ENCODE assay signal across 9 cellular contexts in the genomic region with DNA sequence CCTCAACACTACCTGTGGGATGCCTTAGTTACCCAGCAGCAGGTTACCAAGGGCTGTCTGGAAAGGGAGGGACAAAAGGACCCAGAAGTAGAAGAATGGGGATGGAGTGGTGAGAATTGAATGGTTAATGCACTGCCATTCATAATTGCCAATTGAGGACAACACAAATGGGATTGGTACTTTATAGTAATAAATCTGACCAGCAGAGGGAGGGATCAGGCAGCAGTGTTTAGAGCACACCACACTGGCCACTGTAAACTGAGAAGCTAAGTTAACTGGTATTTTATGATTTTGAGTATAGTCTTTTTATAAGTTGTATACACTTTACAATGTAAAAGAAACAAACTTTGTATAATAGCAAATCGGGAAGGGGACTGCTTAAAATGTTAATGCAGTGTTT. TPM values are rescaled to one million over a fixed set of nuclear protein-coding genes. Genes with fewer than 3 reads are reported as not detected.
DNase-seq lines count a peak whose midpoint lies in the region; ATAC-seq and TF ChIP-seq lines count a peak whose summit lies in the region.
"Had no signal": no experiment of that assay in that cellular context is flagged by ENCODE, and none has a peak within 500 bp of the region (broad histone marks: within the 10 kb centered on the region; RNA-seq: fewer than 3 reads in every experiment).

No MANE protein-coding gene starts in this region.

- peak; percentile 40 for TF ChIP-seq CTCF in cardiac muscle cell (IDR thresholded peaks at IDR 0.05; ENCODE audit: low read depth, low read length)
- TF ChIP-seq CTCF in mammary epithelial cell (conservative IDR thresholded peaks at IDR 0.05 in 1 of 2, IDR thresholded peaks at IDR 0.05 in 1 of 2; ENCODE audit: extremely low read depth in 1 of 2, insufficient read depth in 1 of 2, low read depth in 1 of 2, low read length in 2 of 2), result peak; percentile 19 to 34
- TF ChIP-seq CTCF in type B pancreatic cell (conservative IDR thresholded peaks at IDR 0.05), result peak; percentile 51
- TF ChIP-seq CTCF in ascending aorta (IDR thresholded peaks at IDR 0.05), result peak in 1 of 3 experiments; percentile 32
- TF ChIP-seq CTCF in colonic mucosa (IDR thresholded peaks at IDR 0.05), result no peak

- H3K4me2 ChIP-seq in mammary epithelial cell (ENCODE audit: insufficient read depth, low read depth, low read length), result no peak overlapping the region

- no peaks in the 10 kb centered on the region for H3K9me3 Mint-ChIP-seq in type B pancreatic cell
- H3K9me3 Mint-ChIP-seq: CD14-positive monocyte had no signal

- no peak overlapping the region for H3K4me3 ChIP-seq in cardiac muscle cell
- H3K4me3 ChIP-seq in mammary epithelial cell (replicated peaks in 1 of 3; ENCODE audit: insufficient read depth in 1 of 3, low read depth in 2 of 3, low read length in 3 of 3), result no peak overlapping the region
- H3K4me3 ChIP-seq in ascending aorta, result no peak overlapping the region
- H3K4me3 ChIP-seq in colonic mucosa, result no peak overlapping the region

- peaks cover 20% of the 10 kb centered on the region for H3K36me3 Mint-ChIP-seq in type B pancreatic cell

- H4K20me1 ChIP-seq in mammary epithelial cell (ENCODE audit: insufficient read depth, low read length), result no peaks in the 10 kb centered on the region

- H3K27me3 ChIP-seq in cardiac muscle cell (no peaks in the 10 kb centered on the region), mammary epithelial cell (ENCODE audit: insufficient read depth, low read length) (no peaks in the 10 kb centered on the region), ascending aorta (no peaks in the 10 kb centered on the region), colonic mucosa (no peaks in the 10 kb centered on the region)

- intact Hi-C loops in Right ventricle myocardium superior (cut with DNase I) (no loop called here), mammary epithelial cell (cut with micrococcal nuclease) (no loop called here), ascending aorta (cut with DNase I) (no loop called here), colonic mucosa (cut with DNase I) (no loop called here)

- CTCF ChIA-PET in mammary epithelial cell (lab: Charles Lee; ENCODE audit: low non-redundant PET), result no interaction called here

- no peak for ATAC-seq in Right ventricle myocardium superior (ENCODE audit: poor library complexity)
- ATAC-seq: left ventricle myocardium superior had no signal

- no peaks in the 10 kb centered on the region for H3K79me2 ChIP-seq in mammary epithelial cell (ENCODE audit: insufficient read depth, low read length)

- no peak overlapping the region for H3K4me3 Mint-ChIP-seq in type B pancreatic cell
- H3K4me3 Mint-ChIP-seq: CD14-positive monocyte had no signal

- no peaks in the 10 kb centered on the region for H3K4me1 ChIP-seq in cardiac muscle cell (ENCODE audit: low read depth)
- no peaks in the 10 kb centered on the region for H3K4me1 ChIP-seq in mammary epithelial cell (ENCODE audit: insufficient read depth, low read length)
- peaks cover 0 to 3% of the 10 kb centered on the region in 2 donors for H3K4me1 ChIP-seq in ascending aorta
- H3K4me1 ChIP-seq in colonic mucosa, result no peaks in the 10 kb centered on the region

- H3K9me3 ChIP-seq in cardiac muscle cell (ENCODE audit: low read depth), result no peaks in the 10 kb centered on the region
- H3K9me3 ChIP-seq in mammary epithelial cell (replicated peaks; ENCODE audit: insufficient read depth, low read length), result no peaks in the 10 kb centered on the region
- no peaks in the 10 kb centered on the region for H3K9me3 ChIP-seq in ascending aorta
- no peaks in the 10 kb centered on the region for H3K9me3 ChIP-seq in colonic mucosa

- 27% methylated on average over 1 of the region's 1 CpG for WGBS in mammary epithelial cell (ENCODE audit: low coverage, missing lambda C conversion rate)

- H3K27me3 Mint-ChIP-seq in type B pancreatic cell, result no peaks in the 10 kb centered on the region

- H3K4me1 Mint-ChIP-seq in type B pancreatic cell (ENCODE audit: unreplicated experiment), result no peaks in the 10 kb centered on the region
- H3K4me1 Mint-ChIP-seq: CD14-positive monocyte had no signal

- DNase-seq in cardiac muscle cell (ENCODE audit: low read depth in 1 of 2, low spot score in 1 of 2), result peak in 1 of 2 donors; percentile 31
- DNase-seq in Right ventricle myocardium superior, result no peak
- DNase-seq in mammary epithelial cell, result no peak
- DNase-seq in type B pancreatic cell (ENCODE audit: extremely low spot score, unreplicated experiment), result no peak
- no peak for DNase-seq in ascending aorta (ENCODE audit: low spot score in 2 of 2)
- no peak for DNase-seq in colonic mucosa
- DNase-seq: activated CD4-positive, alpha-beta T cell treated with anti-CD3 and anti-CD28 coated beads for 4 hours; left ventricle myocardium superior had no signal

- H3K27ac ChIP-seq in cardiac muscle cell, result no peak overlapping the region
- no peak overlapping the region for H3K27ac ChIP-seq in mammary epithelial cell (ENCODE audit: insufficient read depth, low read depth, low read length)
- H3K27ac ChIP-seq in ascending aorta, result no peak overlapping the region
- H3K27ac ChIP-seq in colonic mucosa, result no peak overlapping the region

- peaks cover 72% of the 10 kb centered on the region for H3K36me3 ChIP-seq in cardiac muscle cell
- H3K36me3 ChIP-seq in mammary epithelial cell (ENCODE audit: insufficient read depth, low read length), result peaks cover 38% of the 10 kb centered on the region
- peaks cover 34 to 57% of the 10 kb centered on the region in 2 donors for H3K36me3 ChIP-seq in ascending aorta
- H3K36me3 ChIP-seq in colonic mucosa, result peaks cover 24% of the 10 kb centered on the region

- no peak overlapping the region for H3K9ac ChIP-seq in mammary epithelial cell (ENCODE audit: insufficient read depth, low read length)
- no peak overlapping the region for H3K9ac ChIP-seq in colonic mucosa (ENCODE audit: low read depth in 2 of 2, low read length in 2 of 2)

- BruUV-seq in mammary epithelial cell (replicated peaks; lab: Mats Ljungman, UMichigan), result no TSS peak

- H2AFZ ChIP-seq in mammary epithelial cell (ENCODE audit: low read depth, low read length), result no peak overlapping the region

- dilution Hi-C loops in mammary epithelial cell (cut with HindIII; ENCODE audit: low sequenced_read_pairs), result no loop called here

- in situ Hi-C loops in mammary epithelial cell (cut with MboI; ENCODE audit: low sequenced_read_pairs in 2 of 2), result no loop called here

- no peak overlapping the region for H3K27ac Mint-ChIP-seq in type B pancreatic cell
- H3K27ac Mint-ChIP-seq: CD14-positive monocyte had no signal

RNA-seq across cellular contexts. Expression of gene TBRG1, which starts 10.7 kb away (rescaled TPM):
- total RNA-seq in cardiac muscle cell, result 16.9 and 31.5 TPM in 2 replicates
- 22.9 and 29.1 TPM in 2 replicates for polyA plus RNA-seq in cardiac muscle cell
- total RNA-seq in Right ventricle myocardium superior, result 18.2 TPM
- 10 to 100 TPM; 28.8 to 36.9 TPM for total RNA-seq in mammary epithelial cell
- polyA plus RNA-seq in mammary epithelial cell, result 20.5 TPM
- 2.5 TPM for polyA minus RNA-seq in mammary epithelial cell
- total RNA-seq in type B pancreatic cell (ENCODE audit: low replicate concordance), result 29.4 and 41.1 TPM in 2 replicates
- total RNA-seq in ascending aorta, result 21.2 TPM
- total RNA-seq in colonic mucosa, result 10 to 100 TPM; 25.7 to 29.1 TPM

RNA-seq across cellular contexts. Expression of gene PANX3, which starts 22.1 kb away (rescaled TPM):
- total RNA-seq in cardiac muscle cell (not detected in 2 replicates), Right ventricle myocardium superior (not detected), mammary epithelial cell (not detected), type B pancreatic cell (ENCODE audit: low replicate concordance) (0.17 TPM in 1 of 2 replicates, not detected in the other), ascending aorta (not detected), colonic mucosa (not detected)
- polyA plus RNA-seq in cardiac muscle cell (not detected in 2 replicates), mammary epithelial cell (not detected)
- polyA minus RNA-seq in mammary epithelial cell, result not detected
- total RNA-seq: left ventricle myocardium superior had no signal
- polyA plus RNA-seq: CD14-positive monocyte had no signal

RNA-seq across cellular contexts. Expression of gene SIAE, which starts 40.2 kb away (rescaled TPM):
- 7.9 and 8.3 TPM in 2 replicates for total RNA-seq in cardiac muscle cell
- polyA plus RNA-seq in cardiac muscle cell, result 5.7 and 13.2 TPM in 2 replicates
- 83.4 TPM for total RNA-seq in Right ventricle myocardium superior
- total RNA-seq in mammary epithelial cell, result 10 to 100 TPM; 13.7 to 13.8 TPM
- 15.1 TPM for polyA plus RNA-seq in mammary epithelial cell
- 11.1 TPM for polyA minus RNA-seq in mammary epithelial cell
- total RNA-seq in type B pancreatic cell (ENCODE audit: low replicate concordance), result 28.8 and 33.9 TPM in 2 replicates
- 4.8 TPM for total RNA-seq in ascending aorta
- total RNA-seq in colonic mucosa, result 100 to 1,000 TPM; 128 to 236 TPM

RNA-seq across cellular contexts. Expression of gene SPA17, which starts 40.3 kb away (rescaled TPM):
- total RNA-seq in cardiac muscle cell, result 5.3 and 9.3 TPM in 2 replicates
- 13.2 and 14.3 TPM in 2 replicates for polyA plus RNA-seq in cardiac muscle cell
- total RNA-seq in Right ventricle myocardium superior, result 2.7 TPM
- total RNA-seq in mammary epithelial cell, result 1 to 10 TPM; 6.2 to 8.9 TPM
- polyA plus RNA-seq in mammary epithelial cell, result 10.8 TPM
- polyA minus RNA-seq in mammary epithelial cell, result not detected
- total RNA-seq in type B pancreatic cell (ENCODE audit: low replicate concordance), result 7.2 and 13.4 TPM in 2 replicates
- total RNA-seq in ascending aorta, result not detected
- total RNA-seq in colonic mucosa, result 10 to 100 TPM in 1 of 2 donors, 1 to 10 TPM in 1; 8.4 to 10.7 TPM
